ENCODE assay signal across 1 cellular context in the genomic region with DNA sequence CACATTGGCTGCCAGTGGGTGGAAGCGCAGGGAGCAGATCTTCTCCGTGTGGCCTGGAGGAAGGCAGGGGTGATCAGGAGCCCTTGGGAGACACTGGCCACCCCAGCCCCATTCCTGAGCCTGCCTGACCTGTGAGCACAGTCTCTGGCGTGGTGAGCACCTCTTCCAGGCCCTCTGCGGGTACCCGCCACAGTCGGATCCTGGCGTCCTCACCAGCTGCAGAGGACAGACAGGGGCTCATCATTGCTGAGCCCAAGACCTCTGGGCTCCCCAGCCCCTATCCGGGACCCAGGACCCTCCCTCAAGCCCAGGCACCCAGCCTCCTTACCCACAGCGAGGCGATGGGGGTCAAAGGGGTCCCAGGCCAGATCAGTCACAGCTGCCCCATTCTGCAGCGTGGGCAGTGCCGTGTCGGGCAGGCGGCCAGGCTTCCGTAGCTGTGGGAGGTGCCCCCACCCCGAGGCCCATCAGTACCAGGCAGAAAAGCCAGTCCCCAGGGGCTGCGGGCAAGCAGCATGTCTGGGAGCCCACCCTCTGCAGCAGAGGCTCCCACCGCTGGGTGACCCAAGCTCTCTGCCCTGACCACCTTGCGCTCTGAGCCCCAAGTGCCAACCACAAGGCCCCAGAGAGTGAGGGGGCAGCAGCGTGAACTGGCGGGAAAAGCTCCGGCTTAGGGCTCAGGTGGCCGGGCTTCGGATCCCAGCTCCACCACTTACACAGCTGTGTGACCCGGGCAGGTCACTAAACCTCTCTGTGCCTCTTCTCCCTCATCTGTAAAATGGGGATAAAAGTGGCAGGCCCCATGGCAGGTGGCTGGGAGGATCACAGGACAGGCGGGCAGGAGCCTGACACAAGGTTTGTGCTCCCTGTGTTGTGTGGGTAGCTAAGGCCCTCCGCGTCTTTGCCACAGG.
A peak's percentile ranks its signal among the peaks of the same experiment; 100 is the strongest.
TF ChIP-seq lines count a peak whose summit lies in the region.

No MANE protein-coding gene starts in this region.

TF ChIP-seq in K562, 482 proteins besides CTCF, POLR2A, EP300 and RAD21 (continued from another document):
- TF ChIP-seq, protein P1, sequence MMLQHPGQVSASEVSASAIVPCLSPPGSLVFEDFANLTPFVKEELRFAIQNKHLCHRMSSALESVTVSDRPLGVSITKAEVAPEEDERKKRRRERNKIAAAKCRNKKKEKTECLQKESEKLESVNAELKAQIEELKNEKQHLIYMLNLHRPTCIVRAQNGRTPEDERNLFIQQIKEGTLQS (IDR thresholded peaks at IDR 0.05), result no peak
- TF ChIP-seq, protein P1 (CRISPR knock-in tag; conservative IDR thresholded peaks at IDR 0.05), result no peak
- TF ChIP-seq POLR2G (IDR thresholded peaks at IDR 0.05; ENCODE audit: low read depth, low read length) (peak; percentile 4; the same call in 1 of the 2 replicates), EWSR1 (IDR thresholded peaks at IDR 0.05; ENCODE audit: borderline replicate concordance, low read depth, partially characterized antibody) (no peak), FOXP1 (CRISPR knock-in tag; IDR thresholded peaks at IDR 0.05) (no peak), CBX5 (IDR thresholded peaks at IDR 0.05; ENCODE audit: borderline replicate concordance, low read depth) (no peak), ZFP36 (IDR thresholded peaks at IDR 0.05; ENCODE audit: low read depth, low read length, partially characterized antibody) (peak; percentile 64), NFE2 (IDR thresholded peaks at IDR 0.05; ENCODE audit: low read depth) (no peak), NCOA4 (IDR thresholded peaks at IDR 0.05; ENCODE audit: partially characterized antibody) (no peak), PTBP1 (IDR thresholded peaks at IDR 0.05; ENCODE audit: low read depth, low read length) (peak; percentile 73; the same call in 1 of the 2 replicates)
